ENCODE assay signal across 9 cellular contexts in genomic region chr7:70647801-70648491, GRCh38.
DNase-seq lines count a peak whose midpoint lies in the region; ATAC-seq, FAIRE-seq and TF ChIP-seq lines count a peak whose summit lies in the region.
"Had no signal": no experiment of that assay in that cellular context is flagged by ENCODE, and none has a peak within 500 bp of the region (broad histone marks: within the 10 kb centered on the region; RNA-seq: fewer than 3 reads in every experiment).

No MANE protein-coding gene starts in this region.

- TF ChIP-seq POLR2A in GM12878 (IDR thresholded peaks at IDR 0.05; ENCODE audit: low read depth, low read length): no peak
- TF ChIP-seq POLR2A in ovary (IDR thresholded peaks at IDR 0.05): no peak

- POLR2A ChIA-PET in GM12878 (lab: Charles Lee): no interaction called here

- H3K4me2 ChIP-seq in GM23248 (ENCODE audit: unreplicated experiment) (peak overlapping the region; percentile 19), GM12878 (ENCODE audit: control insufficient read depth, insufficient read depth) (0 out of 2 replicates have a peak overlapping the region, but pooled peaks have one; percentile 5)

- in situ Hi-C loops in GM23248 (cut with MboI) (no loop called here), GM12878 (cut with MboI) (no loop called here)

- H3K27ac ChIP-seq in GM23248 (no peak overlapping the region), GM12878 (ENCODE audit: control insufficient read depth, insufficient read depth) (no peak overlapping the region), ovary (no peak overlapping the region)
- H3K27ac ChIP-seq: thoracic aorta had no signal

- intact Hi-C loops in GM12878 (cut with micrococcal nuclease; ENCODE audit: unreplicated experiment): no loop called here
- intact Hi-C loops in ovary (cut with DNase I): no loop called here

- RAD21 ChIA-PET in GM12878 (lab: Charles Lee; ENCODE audit: unreplicated experiment): interaction anchor here (0.5 to 2.7 kb wide), 8 partner anchors 9 to 374 kb away, joined by 3 to 11 read pairs (median 3); no protein-coding TSS in a partner anchor

- no peaks in the 10 kb centered on the region for H3K9me2 ChIP-seq in GM23248 (ENCODE audit: insufficient read depth)

- H3F3A ChIP-seq in GM23248 (ENCODE audit: insufficient read depth): no peaks in the 10 kb centered on the region

- CTCF ChIA-PET in GM12878 (lab: Yijun Ruan, JAX): interaction anchor here (0.9 to 3.7 kb wide), 2 partner anchors 50 to 138 kb away, joined by 3 to 12 read pairs; no protein-coding TSS in a partner anchor

- no peaks in the 10 kb centered on the region for H3K79me2 ChIP-seq in GM23248 (ENCODE audit: insufficient read depth)
- H3K79me2 ChIP-seq in GM12878 (ENCODE audit: control insufficient read depth, insufficient read depth, low read length): no peaks in the 10 kb centered on the region

- H3K36me3 ChIP-seq in GM23248 (ENCODE audit: low read depth): no peaks in the 10 kb centered on the region
- no peaks in the 10 kb centered on the region for H3K36me3 ChIP-seq in GM12878 (ENCODE audit: control insufficient read depth in 2 of 2, insufficient read depth in 2 of 2, low read length in 1 of 2)
- no peaks in the 10 kb centered on the region for H3K36me3 ChIP-seq in ovary
- H3K36me3 ChIP-seq: thoracic aorta had no signal

- H3K4me3 ChIP-seq in GM23248 (no peak overlapping the region), GM12878 (no peak overlapping the region), ovary (no peak overlapping the region)
- H3K4me3 ChIP-seq: thoracic aorta had no signal

- no peak for TF ChIP-seq RAD21 in GM12878 (IDR thresholded peaks at IDR 0.05; ENCODE audit: insufficient read depth, low read depth, low read length)

- BruUV-seq in GM12878 (replicated peaks; lab: Mats Ljungman, UMichigan): no TSS peak

- TF ChIP-seq EP300 in GM12878 (IDR thresholded peaks at IDR 0.05; ENCODE audit: borderline replicate concordance in 1 of 2, control insufficient read depth in 1 of 2, low read depth in 2 of 2, low read length in 2 of 2) (no peak), ovary (IDR thresholded peaks at IDR 0.05) (no peak)

- SMC1A ChIA-PET in GM12878 (lab: Charles Lee; ENCODE audit: uncharacterized antibody, unreplicated experiment): interaction anchor here (0.8 to 4.0 kb wide), 10 partner anchors 9 to 57 kb away, joined by 3 to 35 read pairs (median 4); no protein-coding TSS in a partner anchor

- DNase-seq in Daoy (ENCODE audit: low read depth): peak; percentile 97
- DNase-seq in GM23248: peak; percentile 79
- DNase-seq in T follicular helper cell (ENCODE audit: low read depth): peak; percentile 45
- peak; percentile 46 for DNase-seq in GM12878 (ENCODE audit: low read depth, low spot score)
- peak; percentile 41 to 73 (median 63) for DNase-seq in stimulated activated CD4-positive, alpha-beta T cell treated with anti-CD3 and anti-CD28 coated beads, TNF-alpha, amount 100 ng/mL, for 48 hours (ENCODE audit: low read depth in 3 of 3)
- no peak for DNase-seq in ovary
- DNase-seq in midbrain (lab: John Stamatoyannopoulos, UW): no peak
- DNase-seq in NOMO-1 (lab: John Stamatoyannopoulos, UW; ENCODE audit: unreplicated experiment in 2 of 2): no peak

- no peaks in the 10 kb centered on the region for H3K9me3 ChIP-seq in GM23248 (ENCODE audit: low read depth)
- H3K9me3 ChIP-seq in GM12878 (replicated peaks; ENCODE audit: control insufficient read depth, insufficient read depth, low read length): no peaks in the 10 kb centered on the region
- H3K9me3 ChIP-seq in ovary: no peaks in the 10 kb centered on the region
- H3K9me3 ChIP-seq: thoracic aorta had no signal

- H3K9ac ChIP-seq in GM23248 (no peak overlapping the region), GM12878 (ENCODE audit: control insufficient read depth, insufficient read depth, low read length) (no peak overlapping the region)

- H2AFZ ChIP-seq in GM23248: no peak overlapping the region
- no peak overlapping the region for H2AFZ ChIP-seq in GM12878 (ENCODE audit: control insufficient read depth, low read depth, low read length)

- H3K27me3 ChIP-seq in GM23248 (replicated peaks; ENCODE audit: insufficient read depth): no peaks in the 10 kb centered on the region; the same call in 1 of the 2 replicates
- H3K27me3 ChIP-seq in GM12878 (replicated peaks in 1 of 2; ENCODE audit: control insufficient read depth in 2 of 2, insufficient read depth in 2 of 2, low read length in 1 of 2): no peaks in the 10 kb centered on the region
- H3K27me3 ChIP-seq in ovary: no peaks in the 10 kb centered on the region

- ATAC-seq in GM12878: peak; percentile 94

- TF ChIP-seq CTCF in GM12878 (IDR thresholded peaks at IDR 0.05 in 2 of 3, conservative IDR thresholded peaks at IDR 0.05 in 1 of 3; ENCODE audit: control insufficient read depth in 2 of 3, extremely low read depth in 1 of 3, insufficient read depth in 1 of 3, low read depth in 3 of 3, low read length in 3 of 3) (no peak), ovary (IDR thresholded peaks at IDR 0.05) (no peak)

- H3K4me1 ChIP-seq in GM23248 (ENCODE audit: insufficient read depth) (peaks cover 10% of the 10 kb centered on the region), GM12878 (ENCODE audit: control insufficient read depth, insufficient read depth, low read length) (peaks cover 5% of the 10 kb centered on the region; the same call in 1 of the 2 replicates), ovary (ENCODE audit: insufficient read depth) (no peaks in the 10 kb centered on the region)

- H4K20me1 ChIP-seq in GM23248 (ENCODE audit: insufficient read depth) (no peaks in the 10 kb centered on the region), GM12878 (ENCODE audit: control insufficient read depth, insufficient read depth) (no peaks in the 10 kb centered on the region)

- WGBS in GM23248 (ENCODE audit: low coverage in 1 of 2, low lambda C conversion rate in 2 of 2, missing lambda C conversion rate in 2 of 2), 2 experiments: 58 to 61% methylated on average over 9 of the region's 9 CpGs
- WGBS in GM12878 (ENCODE audit: insufficient coverage, insufficient replicate concordance, low lambda C conversion rate, missing lambda C conversion rate): 44% methylated on average over 9 of the region's 9 CpGs
- 91 to 94% (median 94%) methylated on average over 9 of the region's 9 CpGs for WGBS in ovary, 3 donors

- peak; percentile 70 for FAIRE-seq in GM12878 (lab: Jason Lieb, UNC)

TF ChIP-seq in GM12878, 131 proteins besides CTCF, POLR2A, EP300 and RAD21 (continues in another document):
- TF ChIP-seq ZZZ3 (IDR thresholded peaks at IDR 0.05; ENCODE audit: control insufficient read depth, insufficient read length, low read depth) (no peak), HCFC1 (IDR thresholded peaks at IDR 0.05; ENCODE audit: low read length) (no peak), ZBTB11 (CRISPR knock-in tag; IDR thresholded peaks at IDR 0.05) (no peak), YBX1 (IDR thresholded peaks at IDR 0.05) (no peak), NBN (IDR thresholded peaks at IDR 0.05) (0 out of 2 replicates have a peak, but pooled peaks have one; percentile 41), RUNX3 (IDR thresholded peaks at IDR 0.05; ENCODE audit: low read length) (peak; percentile 82), NR2C1 (IDR thresholded peaks at IDR 0.05) (no peak), RELB (IDR thresholded peaks at IDR 0.05; ENCODE audit: low read depth) (0 out of 2 replicates have a peak, but pooled peaks have one; percentile 29), ATF7 (IDR thresholded peaks at IDR 0.05; ENCODE audit: low read depth) (peak; percentile 69; the same call in 1 of the 2 replicates)

Comparison
In these comparisons a context has a peak if more than half of its experiments do, and no peak if none do; other contexts are left out.
1. DNase-seq: peak in Daoy (single experiment), GM23248 (single experiment), T follicular helper cell (single experiment), GM12878 (single experiment) and stimulated activated CD4-positive, alpha-beta T cell treated with anti-CD3 and anti-CD28 coated beads, TNF-alpha, amount 100 ng/mL, for 48 hours (3 of 3); none in ovary (0 of 5), midbrain (single experiment) and NOMO-1 (0 of 2).